ENCODE assay signal across 8 cellular contexts in genomic region chr16:30844671-30845449, GRCh38. TPM values are rescaled to one million over a fixed set of nuclear protein-coding genes. Genes with fewer than 3 reads are reported as not detected.
DNase-seq lines count a peak whose midpoint lies in the region; ATAC-seq and TF ChIP-seq lines count a peak whose summit lies in the region.

No MANE protein-coding gene starts in this region.

- no peaks in the 10 kb centered on the region for H3K36me3 Mint-ChIP-seq in activated naive CD4-positive, alpha-beta T cell treated with anti-CD3 and anti-CD28 coated beads, Interleukin-2, amount 10 ng/mL, durations not matched to agents 7 days and 5 days

- H3K4me3 Mint-ChIP-seq in activated naive CD4-positive, alpha-beta T cell treated with anti-CD3 and anti-CD28 coated beads, Interleukin-2, amount 10 ng/mL, durations not matched to agents 7 days and 5 days = peak overlapping the region; percentile 4

- H3K4me1 ChIP-seq in A673 (ENCODE audit: insufficient read depth, low read length, poor library complexity, severe bottlenecking) (no peaks in the 10 kb centered on the region), parathyroid adenoma (peaks cover under 1% of the 10 kb centered on the region), tibial artery (peaks cover 0 to 10% (median 8%) of the 10 kb centered on the region in 4 donors)

- peak overlapping the region; percentile 34 for H2AFZ ChIP-seq in parathyroid adenoma

- CTCF ChIA-PET in A673 (lab: Charles Lee) = interaction anchor here (0.5 to 2.0 kb wide), 12 partner anchors 14 to 273 kb away, joined by 3 to 18 read pairs (median 4); partner anchors contain the start of gene KAT8
- CTCF ChIA-PET in activated naive CD4-positive, alpha-beta T cell treated with anti-CD3 and anti-CD28 coated beads, Interleukin-2, amount 10 ng/mL, durations not matched to agents 7 days and 5 days (lab: Charles Lee) = interaction anchor here (0.6 to 5.1 kb wide), 28 partner anchors 9 to 97 kb away, joined by 3 to 88 read pairs (median 7); partner anchors contain the start of genes CTF1 and PHKG2

- H3K9me3 Mint-ChIP-seq in activated naive CD4-positive, alpha-beta T cell treated with anti-CD3 and anti-CD28 coated beads, Interleukin-2, amount 10 ng/mL, durations not matched to agents 7 days and 5 days = no peaks in the 10 kb centered on the region

- no TSS peak for BruUV-seq in A673 (replicated peaks; lab: Mats Ljungman, UMichigan)

- H3K27ac ChIP-seq in A673 (ENCODE audit: low read depth, low read length, poor library complexity, severe bottlenecking) = no peak overlapping the region
- no peak overlapping the region for H3K27ac ChIP-seq in parathyroid adenoma
- H3K27ac ChIP-seq in tibial artery = peak overlapping the region; percentile 52 to 65

- ATAC-seq in GM19023 (IDR thresholded peaks at IDR 0.05; ENCODE audit: unreplicated experiment) = peak; percentile 63

- TF ChIP-seq CTCF in A673 (conservative IDR thresholded peaks at IDR 0.05; ENCODE audit: low read depth, low read length) = peak; percentile 86
- TF ChIP-seq CTCF in parathyroid adenoma (IDR thresholded peaks at IDR 0.05) = peak; percentile 88
- TF ChIP-seq CTCF in tibial artery (IDR thresholded peaks at IDR 0.05) = peak; percentile 91

- POLR2A ChIA-PET in A673 (lab: Charles Lee; ENCODE audit: low non-redundant PET) = interaction anchor here (0.6 kb wide), 2 partner anchors 8 to 188 kb away, joined by 3 to 4 read pairs; no protein-coding TSS in a partner anchor

- H3K79me2 ChIP-seq in parathyroid adenoma = no peaks in the 10 kb centered on the region

- intact Hi-C loops in A673 (cut with micrococcal nuclease; ENCODE audit: unreplicated experiment) = loop anchor here (1.0 to 2.0 kb wide), 3 partner anchors 52 to 98 kb away; partner anchors contain the start of gene CTF1
- intact Hi-C loops in tibial artery (cut with DNase I; ENCODE audit: low total_unique reads) = loop anchor here (2.0 to 5.0 kb wide), 3 partner anchors 57 to 77 kb away; partner anchors contain the start of gene FBXL19

- H3K36me3 ChIP-seq in A673 (ENCODE audit: insufficient read depth, low read length, poor library complexity, severe bottlenecking) = no peaks in the 10 kb centered on the region
- H3K36me3 ChIP-seq in parathyroid adenoma (ENCODE audit: control insufficient read depth, insufficient read depth, low read length) = no peaks in the 10 kb centered on the region
- no peaks in the 10 kb centered on the region for H3K36me3 ChIP-seq in tibial artery

- H3K4me2 ChIP-seq in parathyroid adenoma (ENCODE audit: low read length) = no peak overlapping the region

- peaks cover 12% of the 10 kb centered on the region for H3K4me1 Mint-ChIP-seq in activated naive CD4-positive, alpha-beta T cell treated with anti-CD3 and anti-CD28 coated beads, Interleukin-2, amount 10 ng/mL, durations not matched to agents 7 days and 5 days

- H3K27ac Mint-ChIP-seq in activated naive CD4-positive, alpha-beta T cell treated with anti-CD3 and anti-CD28 coated beads, Interleukin-2, amount 10 ng/mL, durations not matched to agents 7 days and 5 days = peak overlapping the region; percentile 20

- H3K27me3 ChIP-seq in A673 (replicated peaks; ENCODE audit: insufficient read depth, low read depth, low read length, poor library complexity) (no peaks in the 10 kb centered on the region), parathyroid adenoma (ENCODE audit: control insufficient read depth, insufficient read depth, low read length) (no peaks in the 10 kb centered on the region), tibial artery (no peaks in the 10 kb centered on the region)

- H3K9ac ChIP-seq in parathyroid adenoma = no peak overlapping the region

- H3K9me3 ChIP-seq in A673 (ENCODE audit: low read depth, low read length, poor library complexity, severe bottlenecking) (no peaks in the 10 kb centered on the region), parathyroid adenoma (ENCODE audit: control insufficient read depth, low read length) (no peaks in the 10 kb centered on the region), tibial artery (no peaks in the 10 kb centered on the region)

- H3K4me3 ChIP-seq in A673 (ENCODE audit: low read depth, low read length, poor library complexity, severe bottlenecking) (no peak overlapping the region), parathyroid adenoma (ENCODE audit: low read depth, low read length) (peak overlapping the region; percentile 17), tibial artery (peak overlapping the region; percentile 33 to 37)

- H3K27me3 Mint-ChIP-seq in activated naive CD4-positive, alpha-beta T cell treated with anti-CD3 and anti-CD28 coated beads, Interleukin-2, amount 10 ng/mL, durations not matched to agents 7 days and 5 days = peaks cover 18% of the 10 kb centered on the region

- peak; percentile 92 for DNase-seq in A673 (ENCODE audit: low spot score)
- peak; percentile 88 for DNase-seq in MV-4-11 (lab: John Stamatoyannopoulos, UW)
- DNase-seq in SK-N-DZ (ENCODE audit: low spot score) = peak; percentile 91
- peak; percentile 89 for DNase-seq in activated naive CD4-positive, alpha-beta T cell treated with anti-CD3 and anti-CD28 coated beads, Interleukin-2, amount 10 ng/mL, durations not matched to agents 7 days and 5 days
- peak; percentile 85 for DNase-seq in glomerular visceral epithelial cell (ENCODE audit: extremely low spot score)
- DNase-seq in tibial artery = peak; percentile 72 to 75

RNA-seq across cellular contexts. Expression of gene BCL7C, which starts 49.0 kb away (rescaled TPM):
- 28.2 and 34.7 TPM in 2 replicates for total RNA-seq in A673 (2021)
- polyA plus RNA-seq in SK-N-DZ (2014; cell fraction: cytosol; rRNA removed) = 21.8 and 27.0 TPM in 2 replicates
- polyA plus RNA-seq in SK-N-DZ (2014; cell fraction: nucleus; rRNA removed) = 14.7 and 24.2 TPM in 2 replicates

RNA-seq across cellular contexts. Expression of gene CTF1, which starts 51.6 kb away (rescaled TPM):
- 1.4 and 1.6 TPM in 2 replicates for total RNA-seq in A673 (2021)
- polyA plus RNA-seq in SK-N-DZ (2014; cell fraction: cytosol; rRNA removed) = 0.10 and 0.60 TPM in 2 replicates
- polyA plus RNA-seq in SK-N-DZ (2014; cell fraction: nucleus; rRNA removed) = 0.13 TPM in 1 of 2 replicates, not detected in the other

RNA-seq across cellular contexts. Expression of gene ZNF629, which starts 57.9 kb away (rescaled TPM):
- 25.3 and 26.9 TPM in 2 replicates for total RNA-seq in A673 (2021)
- polyA plus RNA-seq in SK-N-DZ (2014; cell fraction: cytosol; rRNA removed) = 15.0 and 15.4 TPM in 2 replicates
- 10.7 and 13.9 TPM in 2 replicates for polyA plus RNA-seq in SK-N-DZ (2014; cell fraction: nucleus; rRNA removed)

Comparison
In these comparisons a context has a peak if more than half of its experiments do, and no peak if none do; other contexts are left out.
1. H3K27ac ChIP-seq: peak in tibial artery (2 of 2); none in A673 (single experiment) and parathyroid adenoma (single experiment).
2. Peak in every context shown above with its lines, with median percentiles within 50 percentile points of each other: DNase-seq and CTCF ChIP-seq.